1 cellular context compared by ENCODE assay signal in the genomic region with DNA sequence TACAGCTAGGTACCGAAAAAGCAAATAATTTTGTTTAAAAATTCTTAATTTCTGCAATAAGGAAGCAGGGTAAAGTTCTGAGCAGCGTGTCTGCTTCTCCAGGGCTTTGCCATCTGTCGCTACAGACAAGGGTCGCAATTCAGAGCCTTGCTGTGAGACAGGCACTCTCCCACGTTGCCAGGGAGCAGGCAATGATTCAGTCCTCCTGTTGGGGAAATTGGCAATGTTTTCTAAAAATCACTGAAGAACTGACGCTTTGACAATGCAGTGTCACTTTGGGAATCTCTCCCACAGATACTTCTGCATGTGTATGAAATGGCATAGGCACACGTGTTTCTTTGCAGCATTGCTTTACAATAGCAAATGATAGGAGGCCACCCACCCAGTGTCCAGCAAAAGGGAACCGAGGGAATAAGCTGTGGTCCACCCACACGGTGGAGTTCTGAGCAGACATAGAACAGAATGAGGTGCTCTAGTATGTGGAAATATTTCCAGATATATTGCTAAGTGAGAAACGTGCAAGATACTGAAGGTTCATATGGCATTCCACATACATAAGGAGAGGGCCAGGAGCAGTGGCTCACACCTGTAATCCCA.
TF ChIP-seq lines count a peak whose summit lies in the region.

No MANE protein-coding gene starts in this region.

TF ChIP-seq in K562, 482 proteins besides CTCF, POLR2A, EP300 and RAD21:
- TF ChIP-seq NCOA6 (IDR thresholded peaks at IDR 0.05), result no peak
- TF ChIP-seq, protein P1, sequence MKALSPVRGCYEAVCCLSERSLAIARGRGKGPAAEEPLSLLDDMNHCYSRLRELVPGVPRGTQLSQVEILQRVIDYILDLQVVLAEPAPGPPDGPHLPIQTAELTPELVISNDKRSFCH (CRISPR knock-in tag; IDR thresholded peaks at IDR 0.05), result no peak
- TF ChIP-seq, protein P1 (tag; IDR thresholded peaks at IDR 0.05), result no peak
- no peak for TF ChIP-seq PTBP1 (IDR thresholded peaks at IDR 0.05; ENCODE audit: low read depth, low read length)
- no peak for TF ChIP-seq MCM7 (IDR thresholded peaks at IDR 0.05)
- TF ChIP-seq, protein P2, sequence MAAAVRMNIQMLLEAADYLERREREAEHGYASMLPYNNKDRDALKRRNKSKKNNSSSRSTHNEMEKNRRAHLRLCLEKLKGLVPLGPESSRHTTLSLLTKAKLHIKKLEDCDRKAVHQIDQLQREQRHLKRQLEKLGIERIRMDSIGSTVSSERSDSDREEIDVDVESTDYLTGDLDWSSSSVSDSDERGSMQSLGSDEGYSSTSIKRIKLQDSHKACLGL (CRISPR knock-in tag; IDR thresholded peaks at IDR 0.05; ENCODE audit: borderline replicate concordance, poor library complexity, severe bottlenecking), result no peak
- TF ChIP-seq, protein P3, sequence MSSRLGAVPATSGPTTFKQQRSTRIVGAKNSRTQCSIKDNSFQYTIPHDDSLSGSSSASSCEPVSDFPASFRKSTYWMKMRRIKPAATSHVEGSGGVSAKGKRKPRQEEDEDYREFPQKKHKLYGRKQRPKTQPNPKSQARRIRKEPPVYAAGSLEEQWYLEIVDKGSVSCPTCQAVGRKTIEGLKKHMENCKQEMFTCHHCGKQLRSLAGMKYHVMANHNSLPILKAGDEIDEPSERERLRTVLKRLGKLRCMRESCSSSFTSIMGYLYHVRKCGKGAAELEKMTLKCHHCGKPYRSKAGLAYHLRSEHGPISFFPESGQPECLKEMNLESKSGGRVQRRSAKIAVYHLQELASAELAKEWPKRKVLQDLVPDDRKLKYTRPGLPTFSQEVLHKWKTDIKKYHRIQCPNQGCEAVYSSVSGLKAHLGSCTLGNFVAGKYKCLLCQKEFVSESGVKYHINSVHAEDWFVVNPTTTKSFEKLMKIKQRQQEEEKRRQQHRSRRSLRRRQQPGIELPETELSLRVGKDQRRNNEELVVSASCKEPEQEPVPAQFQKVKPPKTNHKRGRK (tag; IDR thresholded peaks at IDR 0.05), result no peak
- TF ChIP-seq FOXA1 (IDR thresholded peaks at IDR 0.05; ENCODE audit: borderline replicate concordance), result no peak
- TF ChIP-seq SIN3A (IDR thresholded peaks at IDR 0.05; ENCODE audit: borderline replicate concordance in 2 of 2, control insufficient read depth in 1 of 2, low read depth in 2 of 2, low read length in 2 of 2), result no peak
- TF ChIP-seq SMAD4 (CRISPR knock-in tag; conservative IDR thresholded peaks at IDR 0.05), result no peak
- no peak for TF ChIP-seq DPF2 (IDR thresholded peaks at IDR 0.05)
- TF ChIP-seq FOS (IDR thresholded peaks at IDR 0.05; ENCODE audit: extremely low read depth, insufficient read length), result no peak
